23 cellular contexts compared by ENCODE assay signal in the genomic region with DNA sequence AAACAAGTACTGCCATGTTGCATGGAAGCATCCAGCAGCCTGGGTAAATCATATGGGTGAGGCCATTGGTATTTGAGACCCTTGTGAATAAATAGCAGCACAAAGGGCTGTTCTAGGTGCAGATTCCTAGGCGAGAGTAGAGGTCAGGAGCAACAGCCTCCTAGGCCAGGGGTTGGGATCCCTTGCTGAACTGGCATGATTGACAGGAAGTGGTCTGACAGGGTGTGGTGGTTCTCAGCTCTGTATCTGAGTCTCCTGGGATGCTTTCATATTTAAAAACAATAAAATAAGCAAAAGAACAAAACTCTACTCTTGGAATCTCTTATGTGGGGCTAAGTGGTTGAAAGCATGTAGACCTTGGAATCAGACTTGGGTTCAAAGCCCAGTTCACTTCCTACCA. TPM values are rescaled to one million over a fixed set of nuclear protein-coding genes. Genes with fewer than 3 reads are reported as not detected.
DNase-seq lines count a peak whose midpoint lies in the region; ATAC-seq and TF ChIP-seq lines count a peak whose summit lies in the region.
"Had no signal": no experiment of that assay in that cellular context is flagged by ENCODE, and none has a peak within 500 bp of the region (broad histone marks: within the 10 kb centered on the region; RNA-seq: fewer than 3 reads in every experiment).

No MANE protein-coding gene starts in this region.

- peaks cover 13% of the 10 kb centered on the region for H3K4me1 Mint-ChIP-seq in activated CD8-positive, alpha-beta memory T cell treated with anti-CD3 and anti-CD28 coated beads, Interleukin-2, amount 10 ng/mL, durations not matched to agents 7 days and 5 days
- H3K4me1 Mint-ChIP-seq in T-helper 2 cell treated with Interferon-gamma antibody and Interleukin-4, amounts not matched to agents 5 μg/mL and 100 μg/mL, for 36 hours (ENCODE audit: low read depth), result peaks cover 10% of the 10 kb centered on the region
- H3K4me1 Mint-ChIP-seq in stimulated activated effector memory CD8-positive, alpha-beta T cell treated with anti-CD3 and anti-CD28 coated beads, Interleukin-12 subunit alpha, Interleukin-12 subunit beta, amount 100 ng/mL, for 72 hours, result peaks cover 9% of the 10 kb centered on the region
- H3K4me1 Mint-ChIP-seq in GM23338, result peaks cover 7% of the 10 kb centered on the region

- no peak overlapping the region for H3K4me2 ChIP-seq in DND-41 (ENCODE audit: insufficient read depth, low read length)
- no peak overlapping the region for H3K4me2 ChIP-seq in GM23338
- H3K4me2 ChIP-seq: A549, KMS-11 had no signal

- H3K4me3 ChIP-seq in DND-41 (ENCODE audit: low read depth in 1 of 2, low read length in 2 of 2), result no peak overlapping the region
- no peak overlapping the region for H3K4me3 ChIP-seq in GM23338
- H3K4me3 ChIP-seq: A549, HAP-1, SJCRH30 had no signal

- no peaks in the 10 kb centered on the region for H3K9me3 Mint-ChIP-seq in activated CD8-positive, alpha-beta memory T cell treated with anti-CD3 and anti-CD28 coated beads, Interleukin-2, amount 10 ng/mL, durations not matched to agents 7 days and 5 days (ENCODE audit: low read depth)
- no peaks in the 10 kb centered on the region for H3K9me3 Mint-ChIP-seq in T-helper 2 cell treated with Interferon-gamma antibody and Interleukin-4, amounts not matched to agents 5 μg/mL and 100 μg/mL, for 36 hours
- no peaks in the 10 kb centered on the region for H3K9me3 Mint-ChIP-seq in stimulated activated effector memory CD8-positive, alpha-beta T cell treated with anti-CD3 and anti-CD28 coated beads, Interleukin-12 subunit alpha, Interleukin-12 subunit beta, amount 100 ng/mL, for 72 hours
- no peaks in the 10 kb centered on the region for H3K9me3 Mint-ChIP-seq in GM23338
- H3K9me3 Mint-ChIP-seq: CD4-positive, alpha-beta T cell had no signal

- H3F3A ChIP-seq in GM23338 (replicated peaks; ENCODE audit: low read depth), result no peaks in the 10 kb centered on the region

- H3K36me3 ChIP-seq in DND-41 (ENCODE audit: insufficient read depth, low read length) (no peaks in the 10 kb centered on the region), GM23338 (ENCODE audit: insufficient read depth) (no peaks in the 10 kb centered on the region)
- H3K36me3 ChIP-seq: BE2C, HAP-1, SJCRH30 had no signal

- H3K27me3 Mint-ChIP-seq in activated CD8-positive, alpha-beta memory T cell treated with anti-CD3 and anti-CD28 coated beads, Interleukin-2, amount 10 ng/mL, durations not matched to agents 7 days and 5 days, result peaks cover 13% of the 10 kb centered on the region
- peaks cover 15% of the 10 kb centered on the region for H3K27me3 Mint-ChIP-seq in T-helper 2 cell treated with Interferon-gamma antibody and Interleukin-4, amounts not matched to agents 5 μg/mL and 100 μg/mL, for 36 hours (ENCODE audit: low read depth)
- H3K27me3 Mint-ChIP-seq in GM23338 (ENCODE audit: insufficient read depth, low read depth, poor library complexity), result peaks cover 2% of the 10 kb centered on the region
- H3K27me3 Mint-ChIP-seq: CD4-positive, alpha-beta T cell had no signal

- H3K79me2 ChIP-seq in DND-41 (ENCODE audit: insufficient read depth, low read length) (no peaks in the 10 kb centered on the region), GM23338 (replicated peaks; ENCODE audit: insufficient read depth) (no peaks in the 10 kb centered on the region)

- CTCF ChIA-PET in activated CD8-positive, alpha-beta memory T cell treated with anti-CD3 and anti-CD28 coated beads, Interleukin-2, amount 10 ng/mL, durations not matched to agents 7 days and 5 days (lab: Charles Lee), result interaction anchor here (1.0 to 1.1 kb wide), 2 partner anchors 9 to 76 kb away, joined by 3 to 4 read pairs; no protein-coding TSS in a partner anchor

- H4K20me1 ChIP-seq in DND-41 (ENCODE audit: insufficient read depth, low read length), result no peaks in the 10 kb centered on the region
- H4K20me1 ChIP-seq in GM23338 (replicated peaks; ENCODE audit: insufficient read depth), result no peaks in the 10 kb centered on the region; the same call in 1 of the 2 replicates

- H3K27ac ChIP-seq in DND-41 (ENCODE audit: low read length) (no peak overlapping the region), GM23338 (ENCODE audit: low read depth) (no peak overlapping the region)
- H3K27ac ChIP-seq: A549, KMS-11, SJCRH30 had no signal

- no peak overlapping the region for H2AFZ ChIP-seq in DND-41 (ENCODE audit: low read depth, low read length)
- no peak overlapping the region for H2AFZ ChIP-seq in GM23338

- H3K36me3 Mint-ChIP-seq in activated CD8-positive, alpha-beta memory T cell treated with anti-CD3 and anti-CD28 coated beads, Interleukin-2, amount 10 ng/mL, durations not matched to agents 7 days and 5 days, result no peaks in the 10 kb centered on the region
- H3K36me3 Mint-ChIP-seq in T-helper 2 cell treated with Interferon-gamma antibody and Interleukin-4, amounts not matched to agents 5 μg/mL and 100 μg/mL, for 36 hours (ENCODE audit: low read depth), result no peaks in the 10 kb centered on the region
- H3K36me3 Mint-ChIP-seq in stimulated activated effector memory CD8-positive, alpha-beta T cell treated with anti-CD3 and anti-CD28 coated beads, Interleukin-12 subunit alpha, Interleukin-12 subunit beta, amount 100 ng/mL, for 72 hours, result no peaks in the 10 kb centered on the region
- no peaks in the 10 kb centered on the region for H3K36me3 Mint-ChIP-seq in GM23338 (ENCODE audit: low read depth)

- H3K27ac Mint-ChIP-seq in activated CD8-positive, alpha-beta memory T cell treated with anti-CD3 and anti-CD28 coated beads, Interleukin-2, amount 10 ng/mL, durations not matched to agents 7 days and 5 days, result peak overlapping the region; percentile 54
- H3K27ac Mint-ChIP-seq in T-helper 2 cell treated with Interferon-gamma antibody and Interleukin-4, amounts not matched to agents 5 μg/mL and 100 μg/mL, for 36 hours, result peak overlapping the region; percentile 70
- H3K27ac Mint-ChIP-seq in stimulated activated effector memory CD8-positive, alpha-beta T cell treated with anti-CD3 and anti-CD28 coated beads, Interleukin-12 subunit alpha, Interleukin-12 subunit beta, amount 100 ng/mL, for 72 hours, result no peak overlapping the region
- H3K27ac Mint-ChIP-seq in GM23338, result no peak overlapping the region
- H3K27ac Mint-ChIP-seq: CD4-positive, alpha-beta T cell had no signal

- peak; percentile 78 for ATAC-seq in activated CD8-positive, alpha-beta memory T cell treated with anti-CD3 and anti-CD28 coated beads, Interleukin-2, amount 10 ng/mL, durations not matched to agents 7 days and 5 days
- 0 out of 3 replicates have a peak, but pooled peaks have one; percentile 24 for ATAC-seq in DND-41 (ENCODE audit: insufficient read depth, low read depth)
- peak; percentile 38 for ATAC-seq in stimulated activated effector memory CD8-positive, alpha-beta T cell treated with anti-CD3 and anti-CD28 coated beads, Interleukin-12 subunit alpha, Interleukin-12 subunit beta, amount 100 ng/mL, for 72 hours
- no peak for ATAC-seq in GM23338
- ATAC-seq in GM18907 (IDR thresholded peaks at IDR 0.05; ENCODE audit: unreplicated experiment), result no peak
- ATAC-seq: A549 had no signal

- no peaks in the 10 kb centered on the region for H3K9me2 ChIP-seq in GM23338 (ENCODE audit: insufficient read depth)

- DNase-seq in activated CD8-positive, alpha-beta memory T cell treated with anti-CD3 and anti-CD28 coated beads, Interleukin-2, amount 10 ng/mL, durations not matched to agents 7 days and 5 days, result peak; percentile 56
- DNase-seq in activated CD8-positive, alpha-beta memory T cell treated with anti-CD3 and anti-CD28 coated beads for 24 hours, result no peak
- DNase-seq in DND-41 (no peak), GM23338 (ENCODE audit: low spot score) (no peak)
- DNase-seq in T-helper 2 cell treated with Interferon-gamma antibody and Interleukin-4, amounts not matched to agents 5 μg/mL and 100 μg/mL, for 36 hours (ENCODE audit: low spot score), result no peak
- DNase-seq in stimulated activated effector memory CD8-positive, alpha-beta T cell treated with anti-CD3 and anti-CD28 coated beads, Interleukin-12 subunit alpha, Interleukin-12 subunit beta, amount 100 ng/mL, for 72 hours (ENCODE audit: low spot score in 2 of 2), result no peak
- DNase-seq: BE2C; CD4-positive, alpha-beta T cell; COR-L47; DMS79; NCI-H1105; NCI-H146; NCI-H2029 treated with DMSO at 0.1 percent for 48 hours; NCI-H2171; NCI-H345; NCI-H524; NCI-H774; NK-92 treated with Interleukin-12 subunit alpha and Interleukin-12 subunit beta, amount 100 ng/mL, for 24 hours had no signal

- H3K9me3 ChIP-seq in DND-41 (ENCODE audit: insufficient read depth, low read length, severe bottlenecking), result no peaks in the 10 kb centered on the region
- H3K9me3 ChIP-seq: A549, BE2C, HAP-1, SJCRH30 had no signal

- TF ChIP-seq CTCF in DND-41 (IDR thresholded peaks at IDR 0.05; ENCODE audit: borderline replicate concordance, extremely low read depth, low read length, poor library complexity, severe bottlenecking) (no peak), GM23338 (conservative IDR thresholded peaks at IDR 0.05; ENCODE audit: low read depth in 2 of 2) (no peak)

- H3K9ac ChIP-seq in DND-41 (ENCODE audit: low read depth, low read length), result no peak overlapping the region
- H3K9ac ChIP-seq: KMS-11 had no signal

- H3K4me3 Mint-ChIP-seq in activated CD8-positive, alpha-beta memory T cell treated with anti-CD3 and anti-CD28 coated beads, Interleukin-2, amount 10 ng/mL, durations not matched to agents 7 days and 5 days, result no peak overlapping the region
- no peak overlapping the region for H3K4me3 Mint-ChIP-seq in T-helper 2 cell treated with Interferon-gamma antibody and Interleukin-4, amounts not matched to agents 5 μg/mL and 100 μg/mL, for 36 hours
- no peak overlapping the region for H3K4me3 Mint-ChIP-seq in stimulated activated effector memory CD8-positive, alpha-beta T cell treated with anti-CD3 and anti-CD28 coated beads, Interleukin-12 subunit alpha, Interleukin-12 subunit beta, amount 100 ng/mL, for 72 hours
- no peak overlapping the region for H3K4me3 Mint-ChIP-seq in GM23338
- H3K4me3 Mint-ChIP-seq: CD4-positive, alpha-beta T cell had no signal

- H3K4me1 ChIP-seq in DND-41 (ENCODE audit: insufficient read depth, low read length) (no peaks in the 10 kb centered on the region), GM23338 (ENCODE audit: insufficient read depth) (peaks cover 7% of the 10 kb centered on the region)
- H3K4me1 ChIP-seq: A549, BE2C, HAP-1, SJCRH30 had no signal

- peaks cover 11% of the 10 kb centered on the region for H3K27me3 ChIP-seq in DND-41 (ENCODE audit: insufficient read depth, low read length, poor library complexity)
- no peaks in the 10 kb centered on the region for H3K27me3 ChIP-seq in GM23338 (ENCODE audit: insufficient read depth)
- H3K27me3 ChIP-seq: BE2C had no signal

TF ChIP-seq in GM23338, 12 proteins besides CTCF, POLR2A, EP300 and RAD21 (continues in another document):
- no peak for TF ChIP-seq EZH2 (IDR thresholded peaks at IDR 0.05; ENCODE audit: low read depth, unreplicated experiment)

RNA-seq across cellular contexts. Expression of a gene that starts 35.8 kb away (rescaled TPM):
- under 1 TPM; 0.49 to 0.61 TPM for total RNA-seq in activated CD8-positive, alpha-beta memory T cell treated with anti-CD3 and anti-CD28 coated beads, Interleukin-2, amount 10 ng/mL, durations not matched to agents 7 days and 5 days
- 0.19 and 1.5 TPM in 2 replicates for total RNA-seq in GM23338 (2014; rRNA removed; shearing (Covaris generic))
- 0.97 and 1.1 TPM in 2 replicates for polyA plus RNA-seq in GM23338 (2016; fragmentation: Nextera tagmentation; extraction: Ambion mirVana)
- total RNA-seq: CD4-positive, alpha-beta T cell; SJCRH30 had no signal
- polyA plus RNA-seq: A549 had no signal

Comparison
In these comparisons a context has a peak if more than half of its experiments do, and no peak if none do; other contexts are left out.
1. ATAC-seq: peak in activated CD8-positive, alpha-beta memory T cell treated with anti-CD3 and anti-CD28 coated beads, Interleukin-2, amount 10 ng/mL, durations not matched to agents 7 days and 5 days (single experiment), DND-41 (single experiment) and stimulated activated effector memory CD8-positive, alpha-beta T cell treated with anti-CD3 and anti-CD28 coated beads, Interleukin-12 subunit alpha, Interleukin-12 subunit beta, amount 100 ng/mL, for 72 hours (single experiment); none in GM23338 (single experiment) and GM18907 (single experiment).
2. H3K27ac Mint-ChIP-seq: peak in activated CD8-positive, alpha-beta memory T cell treated with anti-CD3 and anti-CD28 coated beads, Interleukin-2, amount 10 ng/mL, durations not matched to agents 7 days and 5 days (single experiment) and T-helper 2 cell treated with Interferon-gamma antibody and Interleukin-4, amounts not matched to agents 5 μg/mL and 100 μg/mL, for 36 hours (single experiment); none in stimulated activated effector memory CD8-positive, alpha-beta T cell treated with anti-CD3 and anti-CD28 coated beads, Interleukin-12 subunit alpha, Interleukin-12 subunit beta, amount 100 ng/mL, for 72 hours (single experiment) and GM23338 (single experiment).